1 cellular context compared by ENCODE assay signal in the genomic region with DNA sequence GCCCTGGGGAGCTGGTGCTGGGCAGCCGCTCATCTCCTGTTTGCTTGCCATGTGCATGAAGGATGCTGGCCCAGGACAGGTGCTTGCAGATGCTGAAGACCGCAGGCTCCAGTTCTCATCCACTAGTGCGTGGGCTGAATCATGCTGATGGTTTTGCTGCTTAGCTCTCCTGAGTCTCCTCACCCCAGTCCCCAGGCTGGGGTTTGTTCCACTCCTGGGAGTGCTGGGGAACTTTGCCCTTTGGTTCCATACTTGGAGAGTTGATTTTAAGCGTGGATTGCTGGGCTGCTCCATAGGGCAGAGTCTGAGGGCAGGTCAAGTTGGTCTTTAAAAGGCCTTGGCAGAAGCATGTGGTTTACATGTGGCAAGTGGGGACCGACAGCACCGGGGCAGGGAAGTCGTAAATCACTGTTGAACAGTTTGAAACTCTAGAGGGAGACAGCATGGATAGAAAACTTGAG.
TF ChIP-seq lines count a peak whose summit lies in the region.

No MANE protein-coding gene starts in this region.

TF ChIP-seq in K562, 482 proteins besides CTCF, POLR2A, EP300 and RAD21 (continued from another document and continues in another):
- TF ChIP-seq, protein P1, sequence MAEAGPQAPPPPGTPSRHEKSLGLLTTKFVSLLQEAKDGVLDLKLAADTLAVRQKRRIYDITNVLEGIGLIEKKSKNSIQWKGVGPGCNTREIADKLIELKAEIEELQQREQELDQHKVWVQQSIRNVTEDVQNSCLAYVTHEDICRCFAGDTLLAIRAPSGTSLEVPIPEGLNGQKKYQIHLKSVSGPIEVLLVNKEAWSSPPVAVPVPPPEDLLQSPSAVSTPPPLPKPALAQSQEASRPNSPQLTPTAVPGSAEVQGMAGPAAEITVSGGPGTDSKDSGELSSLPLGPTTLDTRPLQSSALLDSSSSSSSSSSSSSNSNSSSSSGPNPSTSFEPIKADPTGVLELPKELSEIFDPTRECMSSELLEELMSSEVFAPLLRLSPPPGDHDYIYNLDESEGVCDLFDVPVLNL (CRISPR knock-in tag; IDR thresholded peaks at IDR 0.05; ENCODE audit: low read depth) = 0 out of 2 replicates have a peak, but pooled peaks have one; percentile 45
- TF ChIP-seq, protein P2, sequence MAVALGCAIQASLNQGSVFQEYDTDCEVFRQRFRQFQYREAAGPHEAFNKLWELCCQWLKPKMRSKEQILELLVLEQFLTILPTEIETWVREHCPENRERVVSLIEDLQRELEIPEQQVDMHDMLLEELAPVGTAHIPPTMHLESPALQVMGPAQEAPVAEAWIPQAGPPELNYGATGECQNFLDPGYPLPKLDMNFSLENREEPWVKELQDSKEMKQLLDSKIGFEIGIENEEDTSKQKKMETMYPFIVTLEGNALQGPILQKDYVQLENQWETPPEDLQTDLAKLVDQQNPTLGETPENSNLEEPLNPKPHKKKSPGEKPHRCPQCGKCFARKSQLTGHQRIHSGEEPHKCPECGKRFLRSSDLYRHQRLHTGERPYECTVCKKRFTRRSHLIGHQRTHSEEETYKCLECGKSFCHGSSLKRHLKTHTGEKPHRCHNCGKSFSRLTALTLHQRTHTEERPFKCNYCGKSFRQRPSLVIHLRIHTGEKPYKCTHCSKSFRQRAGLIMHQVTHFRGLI (CRISPR knock-in tag; IDR thresholded peaks at IDR 0.05) = no peak
- peak; percentile 74 for TF ChIP-seq SMAD4 (CRISPR knock-in tag; conservative IDR thresholded peaks at IDR 0.05)
- TF ChIP-seq DNMT1 (IDR thresholded peaks at IDR 0.05) = no peak
- no peak for TF ChIP-seq ZC3H11A (IDR thresholded peaks at IDR 0.05; ENCODE audit: low read depth, low read length)
- TF ChIP-seq CCNT2 (IDR thresholded peaks at IDR 0.05; ENCODE audit: borderline replicate concordance, extremely low read depth, insufficient read length, low read depth, low read length) = no peak
- no peak for TF ChIP-seq ETS2 (tag; IDR thresholded peaks at IDR 0.05; ENCODE audit: borderline replicate concordance, poor library complexity, severe bottlenecking)
- TF ChIP-seq ARNT (IDR thresholded peaks at IDR 0.05) = no peak
- no peak for TF ChIP-seq TFAM (CRISPR knock-in tag; conservative IDR thresholded peaks at IDR 0.05)
- TF ChIP-seq CHD7 (IDR thresholded peaks at IDR 0.05; ENCODE audit: low read depth, low read length) = no peak
- no peak for TF ChIP-seq MXI1 (IDR thresholded peaks at IDR 0.05; ENCODE audit: low read depth, low read length)
- no peak for TF ChIP-seq KAT8 (IDR thresholded peaks at IDR 0.05; ENCODE audit: low read depth)
- TF ChIP-seq TAF15 (IDR thresholded peaks at IDR 0.05; ENCODE audit: low read depth, low read length) = no peak
- no peak for TF ChIP-seq XRCC5 (IDR thresholded peaks at IDR 0.05; ENCODE audit: low read depth, low read length)
- no peak for TF ChIP-seq RFX7 (CRISPR knock-in tag; IDR thresholded peaks at IDR 0.05)
- TF ChIP-seq HDAC2 (IDR thresholded peaks at IDR 0.05) = peak; percentile 42; the same call in 1 of the 2 replicates
- no peak for TF ChIP-seq TSC22D4 (tag; IDR thresholded peaks at IDR 0.05)
- TF ChIP-seq ZNF3 (CRISPR knock-in tag; IDR thresholded peaks at IDR 0.05) = no peak
- no peak for TF ChIP-seq FOSL1 (tag; conservative IDR thresholded peaks at IDR 0.05)
- no peak for TF ChIP-seq ZNF780A (CRISPR knock-in tag; IDR thresholded peaks at IDR 0.05)
- no peak for TF ChIP-seq BMI1 (IDR thresholded peaks at IDR 0.05; ENCODE audit: low read length)
- peak; percentile 88 for TF ChIP-seq ZBTB17 (CRISPR knock-in tag; IDR thresholded peaks at IDR 0.05)
- TF ChIP-seq DMBX1 (CRISPR knock-in tag; IDR thresholded peaks at IDR 0.05; ENCODE audit: borderline replicate concordance) = peak; percentile 85; the same call in 1 of the 2 replicates
- no peak for TF ChIP-seq FIP1L1 (IDR thresholded peaks at IDR 0.05; ENCODE audit: low read depth, low read length, poor library complexity, severe bottlenecking)
- no peak for TF ChIP-seq PPARD (CRISPR knock-in tag; IDR thresholded peaks at IDR 0.05)
- TF ChIP-seq SETDB1 (IDR thresholded peaks at IDR 0.05; ENCODE audit: low read length) = no peak
- no peak for TF ChIP-seq ZNF707 (CRISPR knock-in tag; conservative IDR thresholded peaks at IDR 0.05)
- TF ChIP-seq, protein P3, sequence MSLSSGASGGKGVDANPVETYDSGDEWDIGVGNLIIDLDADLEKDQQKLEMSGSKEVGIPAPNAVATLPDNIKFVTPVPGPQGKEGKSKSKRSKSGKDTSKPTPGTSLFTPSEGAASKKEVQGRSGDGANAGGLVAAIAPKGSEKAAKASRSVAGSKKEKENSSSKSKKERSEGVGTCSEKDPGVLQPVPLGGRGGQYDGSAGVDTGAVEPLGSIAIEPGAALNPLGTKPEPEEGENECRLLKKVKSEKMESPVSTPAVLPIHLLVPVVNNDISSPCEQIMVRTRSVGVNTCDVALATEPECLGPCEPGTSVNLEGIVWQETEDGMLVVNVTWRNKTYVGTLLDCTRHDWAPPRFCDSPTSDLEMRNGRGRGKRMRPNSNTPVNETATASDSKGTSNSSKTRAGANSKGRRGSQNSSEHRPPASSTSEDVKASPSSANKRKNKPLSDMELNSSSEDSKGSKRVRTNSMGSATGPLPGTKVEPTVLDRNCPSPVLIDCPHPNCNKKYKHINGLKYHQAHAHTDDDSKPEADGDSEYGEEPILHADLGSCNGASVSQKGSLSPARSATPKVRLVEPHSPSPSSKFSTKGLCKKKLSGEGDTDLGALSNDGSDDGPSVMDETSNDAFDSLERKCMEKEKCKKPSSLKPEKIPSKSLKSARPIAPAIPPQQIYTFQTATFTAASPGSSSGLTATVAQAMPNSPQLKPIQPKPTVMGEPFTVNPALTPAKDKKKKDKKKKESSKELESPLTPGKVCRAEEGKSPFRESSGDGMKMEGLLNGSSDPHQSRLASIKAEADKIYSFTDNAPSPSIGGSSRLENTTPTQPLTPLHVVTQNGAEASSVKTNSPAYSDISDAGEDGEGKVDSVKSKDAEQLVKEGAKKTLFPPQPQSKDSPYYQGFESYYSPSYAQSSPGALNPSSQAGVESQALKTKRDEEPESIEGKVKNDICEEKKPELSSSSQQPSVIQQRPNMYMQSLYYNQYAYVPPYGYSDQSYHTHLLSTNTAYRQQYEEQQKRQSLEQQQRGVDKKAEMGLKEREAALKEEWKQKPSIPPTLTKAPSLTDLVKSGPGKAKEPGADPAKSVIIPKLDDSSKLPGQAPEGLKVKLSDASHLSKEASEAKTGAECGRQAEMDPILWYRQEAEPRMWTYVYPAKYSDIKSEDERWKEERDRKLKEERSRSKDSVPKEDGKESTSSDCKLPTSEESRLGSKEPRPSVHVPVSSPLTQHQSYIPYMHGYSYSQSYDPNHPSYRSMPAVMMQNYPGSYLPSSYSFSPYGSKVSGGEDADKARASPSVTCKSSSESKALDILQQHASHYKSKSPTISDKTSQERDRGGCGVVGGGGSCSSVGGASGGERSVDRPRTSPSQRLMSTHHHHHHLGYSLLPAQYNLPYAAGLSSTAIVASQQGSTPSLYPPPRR (CRISPR knock-in tag; IDR thresholded peaks at IDR 0.05; ENCODE audit: borderline replicate concordance) = no peak
- TF ChIP-seq, protein P4, sequence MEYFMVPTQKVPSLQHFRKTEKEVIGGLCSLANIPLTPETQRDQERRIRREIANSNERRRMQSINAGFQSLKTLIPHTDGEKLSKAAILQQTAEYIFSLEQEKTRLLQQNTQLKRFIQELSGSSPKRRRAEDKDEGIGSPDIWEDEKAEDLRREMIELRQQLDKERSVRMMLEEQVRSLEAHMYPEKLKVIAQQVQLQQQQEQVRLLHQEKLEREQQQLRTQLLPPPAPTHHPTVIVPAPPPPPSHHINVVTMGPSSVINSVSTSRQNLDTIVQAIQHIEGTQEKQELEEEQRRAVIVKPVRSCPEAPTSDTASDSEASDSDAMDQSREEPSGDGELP (CRISPR knock-in tag; IDR thresholded peaks at IDR 0.05; ENCODE audit: borderline replicate concordance) = peak; percentile 48; the same call in 1 of the 2 replicates
- TF ChIP-seq SUPT5H (IDR thresholded peaks at IDR 0.05) = no peak
- TF ChIP-seq, protein P5, sequence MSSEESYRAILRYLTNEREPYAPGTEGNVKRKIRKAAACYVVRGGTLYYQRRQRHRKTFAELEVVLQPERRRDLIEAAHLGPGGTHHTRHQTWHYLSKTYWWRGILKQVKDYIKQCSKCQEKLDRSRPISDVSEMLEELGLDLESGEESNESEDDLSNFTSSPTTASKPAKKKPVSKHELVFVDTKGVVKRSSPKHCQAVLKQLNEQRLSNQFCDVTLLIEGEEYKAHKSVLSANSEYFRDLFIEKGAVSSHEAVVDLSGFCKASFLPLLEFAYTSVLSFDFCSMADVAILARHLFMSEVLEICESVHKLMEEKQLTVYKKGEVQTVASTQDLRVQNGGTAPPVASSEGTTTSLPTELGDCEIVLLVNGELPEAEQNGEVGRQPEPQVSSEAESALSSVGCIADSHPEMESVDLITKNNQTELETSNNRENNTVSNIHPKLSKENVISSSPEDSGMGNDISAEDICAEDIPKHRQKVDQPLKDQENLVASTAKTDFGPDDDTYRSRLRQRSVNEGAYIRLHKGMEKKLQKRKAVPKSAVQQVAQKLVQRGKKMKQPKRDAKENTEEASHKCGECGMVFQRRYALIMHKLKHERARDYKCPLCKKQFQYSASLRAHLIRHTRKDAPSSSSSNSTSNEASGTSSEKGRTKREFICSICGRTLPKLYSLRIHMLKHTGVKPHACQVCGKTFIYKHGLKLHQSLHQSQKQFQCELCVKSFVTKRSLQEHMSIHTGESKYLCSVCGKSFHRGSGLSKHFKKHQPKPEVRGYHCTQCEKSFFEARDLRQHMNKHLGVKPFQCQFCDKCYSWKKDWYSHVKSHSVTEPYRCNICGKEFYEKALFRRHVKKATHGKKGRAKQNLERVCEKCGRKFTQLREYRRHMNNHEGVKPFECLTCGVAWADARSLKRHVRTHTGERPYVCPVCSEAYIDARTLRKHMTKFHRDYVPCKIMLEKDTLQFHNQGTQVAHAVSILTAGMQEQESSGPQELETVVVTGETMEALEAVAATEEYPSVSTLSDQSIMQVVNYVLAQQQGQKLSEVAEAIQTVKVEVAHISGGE (CRISPR knock-in tag; IDR thresholded peaks at IDR 0.05) = no peak; a peak in 1 of 6 replicates
- TF ChIP-seq ZNF133 (CRISPR knock-in tag; IDR thresholded peaks at IDR 0.05) = no peak
- no peak for TF ChIP-seq YBX1 (IDR thresholded peaks at IDR 0.05)
- TF ChIP-seq SMARCB1 (IDR thresholded peaks at IDR 0.05; ENCODE audit: insufficient read length, low read depth) = no peak
